Comparison of ENCODE assay signal across 6 cellular contexts in genomic region chr3:175226444-175226843, GRCh38.
"Had no signal": no experiment of that assay in that cellular context is flagged by ENCODE, and none has a peak within 500 bp of the region (broad histone marks: within the 10 kb centered on the region; RNA-seq: fewer than 3 reads in every experiment).

No MANE protein-coding gene starts in this region.

- H3K27ac ChIP-seq: GM23248 had no signal

- H3K4me3 ChIP-seq: GM23248 had no signal

- H3K27ac Mint-ChIP-seq: H9 had no signal

- H3K4me1 Mint-ChIP-seq: H9 had no signal

- DNase-seq: GM23248, GOT3, H9, HCEC 1CT, KBM-7 had no signal

- FAIRE-seq: HTR-8/SVneo had no signal

- H3K9ac ChIP-seq: GM23248 had no signal

- H2AFZ ChIP-seq: GM23248 had no signal

- H3K9me3 Mint-ChIP-seq: H9 had no signal

- H3K4me3 Mint-ChIP-seq: H9 had no signal
